29 cellular contexts compared by ENCODE assay signal in the genomic region with DNA sequence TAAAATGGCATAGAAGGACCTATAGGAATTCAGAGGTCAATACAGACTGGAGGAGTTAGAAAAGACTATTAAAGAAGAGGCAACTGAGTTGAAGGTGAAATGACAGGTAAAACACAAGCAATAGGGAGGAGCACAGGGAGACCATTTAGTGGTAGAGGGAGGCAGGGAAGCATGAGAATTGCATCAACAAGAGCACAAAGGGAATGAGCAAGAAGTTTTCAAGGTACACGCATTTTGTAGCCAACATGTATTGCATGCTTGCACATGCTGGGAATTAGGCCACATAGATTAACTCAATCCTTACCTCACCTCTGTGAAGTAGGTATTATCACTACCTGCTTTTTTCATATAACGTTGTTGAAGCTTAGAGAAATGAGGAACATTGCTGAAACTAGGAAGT. TPM values are rescaled to one million over a fixed set of nuclear protein-coding genes. Genes with fewer than 3 reads are reported as not detected.
A peak's percentile ranks its signal among the peaks of the same experiment; 100 is the strongest.
DNase-seq lines count a peak whose midpoint lies in the region; ATAC-seq and TF ChIP-seq lines count a peak whose summit lies in the region.
"Had no signal": no experiment of that assay in that cellular context is flagged by ENCODE, and none has a peak within 500 bp of the region (broad histone marks: within the 10 kb centered on the region; RNA-seq: fewer than 3 reads in every experiment).

No MANE protein-coding gene starts in this region.

- H3K4me3 Mint-ChIP-seq in WTC11, result no peak overlapping the region
- H3K4me3 Mint-ChIP-seq in stimulated activated effector memory CD8-positive, alpha-beta T cell treated with anti-CD3 and anti-CD28 coated beads, Interleukin-12 subunit alpha, Interleukin-12 subunit beta, amount 100 ng/mL, for 72 hours, result no peak overlapping the region
- H3K4me3 Mint-ChIP-seq: activated CD4-positive, alpha-beta T cell treated with anti-CD3 and anti-CD28 coated beads, Interleukin-2, amount 10 ng/mL, durations not matched to agents 7 days and 5 days; activated naive CD8-positive, alpha-beta T cell treated with anti-CD3 and anti-CD28 coated beads, Interleukin-2, amount 10 ng/mL, durations not matched to agents 7 days and 5 days; activated T-cell treated with anti-CD3 and anti-CD28 coated beads, Interleukin-2, amount 50 U/mL, for 24 hours; B cell; CD8-positive, alpha-beta T cell; central memory CD8-positive, alpha-beta T cell; immature natural killer cell had no signal

- H3K36me3 ChIP-seq in HEK293 (ENCODE audit: control insufficient read depth in 2 of 2, insufficient read depth in 1 of 2, low read length in 2 of 2) (no peaks in the 10 kb centered on the region), gastrocnemius medialis (peaks cover 0 to 9% of the 10 kb centered on the region in 2 donors), left ventricle myocardium inferior (peaks cover 6% of the 10 kb centered on the region)
- H3K36me3 ChIP-seq: left lung had no signal

- POLR2A ChIA-PET in HEK293 (lab: Yijun Ruan, JAX) (no interaction called here), WTC11 (lab: Charles Lee) (no interaction called here)

- intact Hi-C loops in gastrocnemius medialis (cut with DNase I; ENCODE audit: low total_unique reads) (no loop called here), cardiac septum (cut with DNase I) (no loop called here), left ventricle myocardium inferior (cut with micrococcal nuclease) (no loop called here)

- no peaks in the 10 kb centered on the region for H3K27me3 ChIP-seq in foreskin keratinocyte
- H3K27me3 ChIP-seq in gastrocnemius medialis, result no peaks in the 10 kb centered on the region
- no peaks in the 10 kb centered on the region for H3K27me3 ChIP-seq in left ventricle myocardium inferior (ENCODE audit: low read depth)
- H3K27me3 ChIP-seq: gastroesophageal sphincter, left lung, right atrium auricular region had no signal

- peaks cover 52% of the 10 kb centered on the region for H3K4me1 Mint-ChIP-seq in WTC11
- no peaks in the 10 kb centered on the region for H3K4me1 Mint-ChIP-seq in stimulated activated effector memory CD8-positive, alpha-beta T cell treated with anti-CD3 and anti-CD28 coated beads, Interleukin-12 subunit alpha, Interleukin-12 subunit beta, amount 100 ng/mL, for 72 hours
- H3K4me1 Mint-ChIP-seq: activated CD4-positive, alpha-beta T cell treated with anti-CD3 and anti-CD28 coated beads, Interleukin-2, amount 10 ng/mL, durations not matched to agents 7 days and 5 days; B cell; central memory CD8-positive, alpha-beta T cell; immature natural killer cell had no signal

- peak overlapping the region; percentile 75 for H3K27ac Mint-ChIP-seq in WTC11
- H3K27ac Mint-ChIP-seq in stimulated activated effector memory CD8-positive, alpha-beta T cell treated with anti-CD3 and anti-CD28 coated beads, Interleukin-12 subunit alpha, Interleukin-12 subunit beta, amount 100 ng/mL, for 72 hours, result no peak overlapping the region
- H3K27ac Mint-ChIP-seq: activated CD4-positive, alpha-beta T cell treated with anti-CD3 and anti-CD28 coated beads, Interleukin-2, amount 10 ng/mL, durations not matched to agents 7 days and 5 days; activated naive CD8-positive, alpha-beta T cell treated with anti-CD3 and anti-CD28 coated beads, Interleukin-2, amount 10 ng/mL, durations not matched to agents 7 days and 5 days; activated T-cell treated with anti-CD3 and anti-CD28 coated beads, Interleukin-2, amount 50 U/mL, for 24 hours; B cell; CD8-positive, alpha-beta T cell; immature natural killer cell had no signal

- H3K27ac ChIP-seq in HEK293 (ENCODE audit: extremely low read depth, low read depth, low read length) (no peak overlapping the region), foreskin keratinocyte (no peak overlapping the region), gastrocnemius medialis (peak overlapping the region in 3 of 4 donors; percentile 7 to 22 (median 17)), left ventricle myocardium inferior (replicated peaks) (no peak overlapping the region)
- H3K27ac ChIP-seq: gastroesophageal sphincter, left lung, right atrium auricular region had no signal

- peaks cover 4% of the 10 kb centered on the region; the same call in 1 of the 2 replicates for H3K9me3 Mint-ChIP-seq in WTC11
- no peaks in the 10 kb centered on the region for H3K9me3 Mint-ChIP-seq in stimulated activated effector memory CD8-positive, alpha-beta T cell treated with anti-CD3 and anti-CD28 coated beads, Interleukin-12 subunit alpha, Interleukin-12 subunit beta, amount 100 ng/mL, for 72 hours
- H3K9me3 Mint-ChIP-seq: activated CD4-positive, alpha-beta T cell treated with anti-CD3 and anti-CD28 coated beads, Interleukin-2, amount 10 ng/mL, durations not matched to agents 7 days and 5 days; activated naive CD8-positive, alpha-beta T cell treated with anti-CD3 and anti-CD28 coated beads, Interleukin-2, amount 10 ng/mL, durations not matched to agents 7 days and 5 days; activated T-cell treated with anti-CD3 and anti-CD28 coated beads, Interleukin-2, amount 50 U/mL, for 24 hours; CD8-positive, alpha-beta T cell; central memory CD8-positive, alpha-beta T cell; immature natural killer cell had no signal

- TF ChIP-seq CTCF in HEK293 (tag by site-specific recombination; IDR thresholded peaks at IDR 0.05) (no peak), WTC11 (IDR thresholded peaks at IDR 0.05) (no peak), foreskin keratinocyte (conservative IDR thresholded peaks at IDR 0.05) (no peak), gastrocnemius medialis (IDR thresholded peaks at IDR 0.05 in 4 of 5, conservative IDR thresholded peaks at IDR 0.05 in 1 of 5) (no peak), left ventricle myocardium inferior (IDR thresholded peaks at IDR 0.05; ENCODE audit: borderline replicate concordance) (no peak)

- H3K4me1 ChIP-seq in HEK293 (ENCODE audit: control insufficient read depth, insufficient read depth, low read length), result peaks cover 8% of the 10 kb centered on the region
- no peaks in the 10 kb centered on the region for H3K4me1 ChIP-seq in foreskin keratinocyte
- H3K4me1 ChIP-seq in gastrocnemius medialis, result peaks cover 14 to 18% of the 10 kb centered on the region in 2 donors
- peaks cover 56% of the 10 kb centered on the region for H3K4me1 ChIP-seq in left ventricle myocardium inferior
- H3K4me1 ChIP-seq: left lung had no signal

- peak; percentile 71 for ATAC-seq in WTC11
- ATAC-seq in foreskin keratinocyte, result peak; percentile 23
- no peak for ATAC-seq in gastrocnemius medialis
- no peak for ATAC-seq in stimulated activated effector memory CD8-positive, alpha-beta T cell treated with anti-CD3 and anti-CD28 coated beads, Interleukin-12 subunit alpha, Interleukin-12 subunit beta, amount 100 ng/mL, for 72 hours
- ATAC-seq: CD8-positive, alpha-beta T cell; gastroesophageal sphincter; HCT116; left lung; stimulated activated naive CD8-positive, alpha-beta T cell treated with anti-CD3 and anti-CD28 coated beads, Interleukin-15, Interleukin-2, amounts not matched to agents 100 U/mL and 50 U/mL, for 24 hours had no signal

- peaks cover 6% of the 10 kb centered on the region for H3K36me3 Mint-ChIP-seq in WTC11
- H3K36me3 Mint-ChIP-seq in stimulated activated effector memory CD8-positive, alpha-beta T cell treated with anti-CD3 and anti-CD28 coated beads, Interleukin-12 subunit alpha, Interleukin-12 subunit beta, amount 100 ng/mL, for 72 hours, result peaks cover 5% of the 10 kb centered on the region

- TF ChIP-seq POLR2A in gastrocnemius medialis (IDR thresholded peaks at IDR 0.05), result no peak

- no peaks in the 10 kb centered on the region for H3K27me3 Mint-ChIP-seq in WTC11 (ENCODE audit: low read depth)
- H3K27me3 Mint-ChIP-seq: activated CD4-positive, alpha-beta T cell treated with anti-CD3 and anti-CD28 coated beads, Interleukin-2, amount 10 ng/mL, durations not matched to agents 7 days and 5 days; activated naive CD8-positive, alpha-beta T cell treated with anti-CD3 and anti-CD28 coated beads, Interleukin-2, amount 10 ng/mL, durations not matched to agents 7 days and 5 days; activated T-cell treated with anti-CD3 and anti-CD28 coated beads, Interleukin-2, amount 50 U/mL, for 24 hours; B cell; central memory CD8-positive, alpha-beta T cell had no signal

- no peak for DNase-seq in WTC11 (ENCODE audit: low spot score)
- peak; percentile 29 to 69 for DNase-seq in foreskin keratinocyte
- DNase-seq in gastrocnemius medialis, result no peak
- DNase-seq in cardiac septum (ENCODE audit: low spot score), result no peak
- DNase-seq in left ventricle myocardium inferior, result no peak
- DNase-seq in stimulated activated effector memory CD8-positive, alpha-beta T cell treated with anti-CD3 and anti-CD28 coated beads, Interleukin-12 subunit alpha, Interleukin-12 subunit beta, amount 100 ng/mL, for 72 hours (ENCODE audit: low spot score in 2 of 2), result no peak
- DNase-seq: ACHN; activated CD4-positive, alpha-beta T cell treated with anti-CD3 and anti-CD28 coated beads, Interleukin-2, amount 10 ng/mL, durations not matched to agents 7 days and 5 days; activated gamma-delta T cell; activated naive CD8-positive, alpha-beta T cell treated with anti-CD3 and anti-CD28 coated beads, Interleukin-2, amount 10 ng/mL, durations not matched to agents 7 days and 5 days; activated T-cell treated with anti-CD3 and anti-CD28 coated beads, Interleukin-2, amount 50 U/mL, for 24 hours; CD8-positive, alpha-beta T cell; dermis blood vessel endothelial cell; immature natural killer cell; KBM-7; left lung; NCI-H1092 treated with DMSO at 0.1 percent for 48 hours; NCI-H1694 treated with DMSO at 0.1 percent for 48 hours; NCI-H510A; posterior cingulate gyrus; stimulated activated naive CD8-positive, alpha-beta T cell treated with anti-CD3 and anti-CD28 coated beads, Interleukin-15, Interleukin-2, amounts not matched to agents 100 U/mL and 50 U/mL, for 24 hours; T1000 had no signal

- CTCF ChIA-PET in HEK293 (lab: Yijun Ruan, JAX) (no interaction called here), WTC11 (lab: Charles Lee) (no interaction called here)

- H3K4me3 ChIP-seq in HEK293 (ENCODE audit: low read depth, low read length) (no peak overlapping the region), gastrocnemius medialis (no peak overlapping the region), left ventricle myocardium inferior (no peak overlapping the region)
- H3K4me3 ChIP-seq: gastroesophageal sphincter, left lung, right atrium auricular region, smooth muscle cell had no signal

- H3K9me3 ChIP-seq in HEK293 (ENCODE audit: control insufficient read depth, insufficient read depth, low read depth, low read length), result no peaks in the 10 kb centered on the region
- H3K9me3 ChIP-seq in gastrocnemius medialis, result no peaks in the 10 kb centered on the region
- no peaks in the 10 kb centered on the region for H3K9me3 ChIP-seq in left ventricle myocardium inferior (replicated peaks)
- H3K9me3 ChIP-seq: gastroesophageal sphincter, left lung, right atrium auricular region had no signal

- in situ Hi-C loops in gastrocnemius medialis (cut with MboI; ENCODE audit: low sequenced_read_pairs in 4 of 4), result no loop called here

TF ChIP-seq in HEK293, 187 proteins besides CTCF, POLR2A, EP300 and RAD21 (continues in another document):
- TF ChIP-seq WT1 (tag by site-specific recombination; IDR thresholded peaks at IDR 0.05), result peak; percentile 90

RNA-seq across cellular contexts. Expression of a gene that starts 42.3 kb away (rescaled TPM):
- total RNA-seq in WTC11 (2021) (38.2 to 43.2 TPM (median 40.9 TPM) in 3 replicates), foreskin keratinocyte (7.4 and 9.7 TPM in 2 replicates), gastrocnemius medialis (100 to 1,000 TPM in 1 of 4 donors, 10 to 100 TPM in 3; 79.8 to 147 (median 91.5) TPM), cardiac septum (102 TPM), left ventricle myocardium inferior (72.6 TPM)
- 7.1 and 9.1 TPM in 2 replicates for polyA plus RNA-seq in foreskin keratinocyte

Comparison
In these comparisons a context has a peak if more than half of its experiments do, and no peak if none do; other contexts are left out.
1. H3K27ac ChIP-seq: peak in gastrocnemius medialis (3 of 4); none in HEK293 (single experiment), foreskin keratinocyte (single experiment) and left ventricle myocardium inferior (single experiment).
2. ATAC-seq: peak in WTC11 (single experiment) and foreskin keratinocyte (single experiment); none in gastrocnemius medialis (0 of 2) and stimulated activated effector memory CD8-positive, alpha-beta T cell treated with anti-CD3 and anti-CD28 coated beads, Interleukin-12 subunit alpha, Interleukin-12 subunit beta, amount 100 ng/mL, for 72 hours (single experiment).
3. DNase-seq: peak in foreskin keratinocyte (2 of 2); none in WTC11 (single experiment), gastrocnemius medialis (0 of 2), cardiac septum (single experiment), left ventricle myocardium inferior (single experiment) and stimulated activated effector memory CD8-positive, alpha-beta T cell treated with anti-CD3 and anti-CD28 coated beads, Interleukin-12 subunit alpha, Interleukin-12 subunit beta, amount 100 ng/mL, for 72 hours (0 of 2).